Comparison of ENCODE assay signal across 8 cellular contexts in the genomic region with DNA sequence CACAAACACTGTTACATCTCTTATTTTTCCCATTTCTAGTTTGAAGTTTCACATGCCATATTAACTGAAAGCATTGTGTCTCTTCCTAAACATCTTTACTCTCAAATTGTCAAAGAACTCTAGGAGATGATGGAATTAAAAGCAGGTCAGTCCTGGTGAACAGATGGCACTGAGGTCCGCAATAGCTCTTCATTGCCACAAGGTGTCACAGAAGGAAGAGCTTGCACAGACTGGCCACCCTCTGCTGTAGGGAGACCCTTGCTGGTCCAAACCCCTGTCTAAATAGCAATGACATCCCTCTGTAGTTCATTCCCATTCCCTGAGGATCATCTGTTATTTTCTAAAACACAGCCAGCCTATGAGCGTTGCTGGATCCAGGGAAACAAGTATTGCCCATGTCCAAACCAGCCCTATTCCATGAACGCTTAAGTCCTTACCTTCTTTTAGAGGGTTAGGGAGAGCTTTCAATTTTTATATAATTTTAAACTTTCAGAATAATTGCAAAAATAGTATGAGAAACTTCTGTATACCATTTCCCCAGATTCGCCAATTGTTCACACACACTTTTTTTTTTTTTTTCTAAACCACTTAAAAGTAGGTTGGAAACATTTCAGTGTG. TPM values are rescaled to one million over a fixed set of nuclear protein-coding genes. Genes with fewer than 3 reads are reported as not detected.
DNase-seq lines count a peak whose midpoint lies in the region; ATAC-seq and TF ChIP-seq lines count a peak whose summit lies in the region.

No MANE protein-coding gene starts in this region.

- no peak for TF ChIP-seq POLR2A in transverse colon (IDR thresholded peaks at IDR 0.05)

- H3K4me2 ChIP-seq in DND-41 (ENCODE audit: insufficient read depth, low read length) (no peak overlapping the region), OCI-LY7 (ENCODE audit: low read length) (no peak overlapping the region)

- H3K4me1 ChIP-seq in DND-41 (ENCODE audit: insufficient read depth, low read length) (no peaks in the 10 kb centered on the region), OCI-LY7 (ENCODE audit: insufficient read depth, low read length, poor library complexity, severe bottlenecking) (peaks cover 8% of the 10 kb centered on the region), transverse colon (peaks cover 0 to 6% (median 0%) of the 10 kb centered on the region in 4 donors)

- DNase-seq in DND-41 (peak; percentile 33), OCI-LY7 (ENCODE audit: low spot score) (peak; percentile 35), fibroblast of mammary gland (ENCODE audit: low read depth) (peak; percentile 40), transverse colon (no peak), pons (ENCODE audit: low spot score) (no peak)
- no peak for DNase-seq in effector CD4-positive, alpha-beta T cell

- POLR2A ChIA-PET in OCI-LY7 (lab: Charles Lee), result interaction anchor here (0.7 to 2.0 kb wide), 4 partner anchors 9 to 229 kb away, joined by 3 to 13 read pairs (median 4); a partner anchor contains a TSS

- no peak overlapping the region for H3K9ac ChIP-seq in DND-41 (ENCODE audit: low read depth, low read length)

- H3K36me3 ChIP-seq in DND-41 (ENCODE audit: insufficient read depth, low read length) (no peaks in the 10 kb centered on the region), OCI-LY7 (ENCODE audit: insufficient read depth, low read length) (no peaks in the 10 kb centered on the region), transverse colon (no peaks in the 10 kb centered on the region)

- H3K79me2 ChIP-seq in DND-41 (ENCODE audit: insufficient read depth, low read length), result no peaks in the 10 kb centered on the region
- no peaks in the 10 kb centered on the region for H3K79me2 ChIP-seq in OCI-LY7 (ENCODE audit: insufficient read depth, low read depth, low read length)

- H3K27ac ChIP-seq in DND-41 (ENCODE audit: low read length) (no peak overlapping the region), OCI-LY7 (ENCODE audit: low read depth, low read length, poor library complexity, severe bottlenecking) (no peak overlapping the region), transverse colon (no peak overlapping the region)

- CTCF ChIA-PET in OCI-LY7 (lab: Charles Lee; ENCODE audit: unreplicated experiment), result no interaction called here

- ATAC-seq in DND-41 (ENCODE audit: insufficient read depth, low read depth) (peak; percentile 93), GM19043 (IDR thresholded peaks at IDR 0.05; ENCODE audit: low read depth, unreplicated experiment) (peak; percentile 73), HG03280 (IDR thresholded peaks at IDR 0.05; ENCODE audit: unreplicated experiment) (peak; percentile 75)

- in situ Hi-C loops in transverse colon (cut with MboI; ENCODE audit: low pct_ligation_motif_present in 1 of 4, low pct_unique_long_range_greater_than_20kb in 1 of 4, low sequenced_read_pairs in 3 of 4), result no loop called here

- 84 to 87% methylated on average over 3 to 4 of the region's 4 CpGs for WGBS in transverse colon (ENCODE audit: low coverage in 1 of 2), 2 donors

- BruUV-seq in OCI-LY7 (replicated peaks; lab: Mats Ljungman, UMichigan), result no TSS peak

- intact Hi-C loops in OCI-LY7 (cut with micrococcal nuclease; ENCODE audit: unreplicated experiment) (no loop called here), transverse colon (cut with DNase I; ENCODE audit: low total_unique reads) (no loop called here)

- TF ChIP-seq EP300 in transverse colon (IDR thresholded peaks at IDR 0.05; ENCODE audit: low read depth), result no peak

- H3K9me3 ChIP-seq in DND-41 (ENCODE audit: insufficient read depth, low read length, severe bottlenecking) (no peaks in the 10 kb centered on the region), OCI-LY7 (ENCODE audit: low read length) (no peaks in the 10 kb centered on the region), transverse colon (no peaks in the 10 kb centered on the region)

- no peak overlapping the region for H3K4me3 ChIP-seq in DND-41 (ENCODE audit: low read depth in 1 of 2, low read length in 2 of 2)
- no peak overlapping the region for H3K4me3 ChIP-seq in OCI-LY7 (ENCODE audit: low read depth, low read length, poor library complexity, severe bottlenecking)
- no peak overlapping the region for H3K4me3 ChIP-seq in fibroblast of mammary gland (ENCODE audit: control insufficient read depth, low read depth, low read length)
- no peak overlapping the region for H3K4me3 ChIP-seq in transverse colon

- peak; percentile 73 for TF ChIP-seq CTCF in DND-41 (IDR thresholded peaks at IDR 0.05; ENCODE audit: borderline replicate concordance, extremely low read depth, low read length, poor library complexity, severe bottlenecking)
- TF ChIP-seq CTCF in OCI-LY7 (conservative IDR thresholded peaks at IDR 0.05; ENCODE audit: low read length), result peak; percentile 59
- peak; percentile 67 for TF ChIP-seq CTCF in fibroblast of mammary gland (conservative IDR thresholded peaks at IDR 0.05; ENCODE audit: control insufficient read depth, insufficient read depth, low read depth, low read length)
- peak in 4 of 5 experiments; percentile 27 to 48 (median 34) for TF ChIP-seq CTCF in transverse colon (IDR thresholded peaks at IDR 0.05)

- H3K27me3 ChIP-seq in DND-41 (ENCODE audit: insufficient read depth, low read length, poor library complexity), result no peaks in the 10 kb centered on the region
- no peaks in the 10 kb centered on the region for H3K27me3 ChIP-seq in transverse colon

- H3K9me2 ChIP-seq in OCI-LY7 (ENCODE audit: insufficient read depth, low read length), result no peaks in the 10 kb centered on the region

- H2AFZ ChIP-seq in DND-41 (ENCODE audit: low read depth, low read length) (no peak overlapping the region), OCI-LY7 (ENCODE audit: low read length) (no peak overlapping the region)

- H4K20me1 ChIP-seq in DND-41 (ENCODE audit: insufficient read depth, low read length) (no peaks in the 10 kb centered on the region), OCI-LY7 (ENCODE audit: insufficient read depth, low read length) (no peaks in the 10 kb centered on the region)

RNA-seq across cellular contexts. Expression of a gene that starts 10.1 kb away (rescaled TPM):
- 37.3 and 40.5 TPM in 2 replicates for total RNA-seq in OCI-LY7 (2014; rRNA removed; shearing (Covaris generic))
- total RNA-seq in OCI-LY7 (2022) (121 and 141 TPM in 2 replicates), transverse colon (10 to 100 TPM; 26.6 to 60.8 (median 38.0) TPM)

Comparison
In these comparisons a context has a peak if more than half of its experiments do, and no peak if none do; other contexts are left out.
1. DNase-seq: peak in DND-41 (single experiment), OCI-LY7 (single experiment) and fibroblast of mammary gland (single experiment); none in transverse colon (single experiment), pons (single experiment) and effector CD4-positive, alpha-beta T cell (single experiment).
2. Peak in every context shown above with its lines, with median percentiles within 50 percentile points of each other: ATAC-seq and CTCF ChIP-seq.